ENCODE assay signal across 8 cellular contexts in genomic region chr12:72271401-72271740, GRCh38. TPM values are rescaled to one million over a fixed set of nuclear protein-coding genes. Genes with fewer than 3 reads are reported as not detected.
DNase-seq lines count a peak whose midpoint lies in the region; ATAC-seq, FAIRE-seq and TF ChIP-seq lines count a peak whose summit lies in the region.

No MANE protein-coding gene starts in this region.

- CTCF ChIA-PET in WTC11 (lab: Charles Lee) (interaction anchor here (0.6 to 3.1 kb wide), 10 partner anchors 10 to 312 kb away, joined by 3 to 10 read pairs (median 4); no protein-coding TSS in a partner anchor), T-cell (lab: Charles Lee) (no interaction called here)

- H3K27me3 Mint-ChIP-seq in WTC11 (ENCODE audit: low read depth) (peaks cover 57% of the 10 kb centered on the region), T-cell (peaks cover 36 to 41% of the 10 kb centered on the region in 2 donors)

- H3K4me1 Mint-ChIP-seq in WTC11 (peaks cover 44% of the 10 kb centered on the region), T-cell (peaks cover 0 to 5% (median 5%) of the 10 kb centered on the region in 3 donors)

- no peak for TF ChIP-seq POLR2A in gastrocnemius medialis (IDR thresholded peaks at IDR 0.05)

- H3K27me3 ChIP-seq in right cardiac atrium (ENCODE audit: control insufficient read depth, insufficient read depth) (no peaks in the 10 kb centered on the region), gastrocnemius medialis (peaks cover 46 to 59% (median 48%) of the 10 kb centered on the region in 3 donors)

- ATAC-seq in WTC11, result peak; percentile 69
- ATAC-seq in right cardiac atrium, result peak; percentile 59 to 62
- ATAC-seq in gastrocnemius medialis, result no peak
- ATAC-seq in T-cell (replicated peaks in 1 of 4), result no peak

- H3K36me3 ChIP-seq in gastrocnemius medialis, result no peaks in the 10 kb centered on the region

- no peaks in the 10 kb centered on the region for H3K36me3 Mint-ChIP-seq in WTC11
- H3K36me3 Mint-ChIP-seq in T-cell, result no peaks in the 10 kb centered on the region

- H3K4me1 ChIP-seq in right cardiac atrium (ENCODE audit: control insufficient read depth, insufficient read depth, low read length) (peaks cover 2% of the 10 kb centered on the region), gastrocnemius medialis (peaks cover 3 to 9% of the 10 kb centered on the region in 2 donors)

- H3K27ac ChIP-seq in right cardiac atrium (ENCODE audit: low read length), result peak overlapping the region; percentile 21
- H3K27ac ChIP-seq in gastrocnemius medialis, result no peak overlapping the region

- H3K27ac Mint-ChIP-seq in WTC11 (peak overlapping the region; percentile 82; the same call in 1 of the 2 replicates), T-cell (no peak overlapping the region)

- in situ Hi-C loops in gastrocnemius medialis (cut with MboI; ENCODE audit: low sequenced_read_pairs in 4 of 4), result no loop called here

- H3K4me3 ChIP-seq in right cardiac atrium (ENCODE audit: low read length) (peak overlapping the region; percentile 78), gastrocnemius medialis (peak overlapping the region; percentile 49 to 57 (median 54))

- TF ChIP-seq CTCF in WTC11 (IDR thresholded peaks at IDR 0.05) (no peak), gastrocnemius medialis (IDR thresholded peaks at IDR 0.05 in 4 of 5, conservative IDR thresholded peaks at IDR 0.05 in 1 of 5) (no peak)

- intact Hi-C loops in right cardiac atrium (cut with DNase I) (no loop called here), gastrocnemius medialis (cut with DNase I; ENCODE audit: low total_unique reads) (no loop called here)

- FAIRE-seq in RCC 7860 (lab: Jason Lieb, UNC), result no peak

- POLR2A ChIA-PET in WTC11 (lab: Charles Lee) (interaction anchor here (0.8 kb wide), 1 partner anchor 75 kb away, joined by 3 read pairs; no protein-coding TSS in a partner anchor), T-cell (lab: Charles Lee) (no interaction called here)

- peak; percentile 13 for DNase-seq in DMS79 treated with DMSO at 0.1 percent for 48 hours (lab: John Stamatoyannopoulos, UW)
- DNase-seq in DMS79 (lab: John Stamatoyannopoulos, UW), result no peak
- DNase-seq in WTC11 (ENCODE audit: low spot score), result peak; percentile 63
- peak; percentile 23 to 73 (median 59) for DNase-seq in right cardiac atrium
- no peak for DNase-seq in gastrocnemius medialis
- DNase-seq in T-cell, result no peak
- no peak for DNase-seq in RCC 7860 (ENCODE audit: low spot score)
- no peak for DNase-seq in KG1 (lab: John Stamatoyannopoulos, UW)

- H3K9me3 Mint-ChIP-seq in WTC11 (no peaks in the 10 kb centered on the region), T-cell (no peaks in the 10 kb centered on the region)

- peak overlapping the region; percentile 92 for H3K4me3 Mint-ChIP-seq in WTC11
- no peak overlapping the region for H3K4me3 Mint-ChIP-seq in T-cell

- 1% methylated on average over 15 of the region's 15 CpGs for WGBS in right cardiac atrium

- no peaks in the 10 kb centered on the region for H3K9me3 ChIP-seq in right cardiac atrium (ENCODE audit: control insufficient read depth, low read length)
- no peaks in the 10 kb centered on the region for H3K9me3 ChIP-seq in gastrocnemius medialis

TF ChIP-seq in WTC11, 78 proteins besides CTCF, POLR2A, EP300 and RAD21:
- TF ChIP-seq, protein P1, sequence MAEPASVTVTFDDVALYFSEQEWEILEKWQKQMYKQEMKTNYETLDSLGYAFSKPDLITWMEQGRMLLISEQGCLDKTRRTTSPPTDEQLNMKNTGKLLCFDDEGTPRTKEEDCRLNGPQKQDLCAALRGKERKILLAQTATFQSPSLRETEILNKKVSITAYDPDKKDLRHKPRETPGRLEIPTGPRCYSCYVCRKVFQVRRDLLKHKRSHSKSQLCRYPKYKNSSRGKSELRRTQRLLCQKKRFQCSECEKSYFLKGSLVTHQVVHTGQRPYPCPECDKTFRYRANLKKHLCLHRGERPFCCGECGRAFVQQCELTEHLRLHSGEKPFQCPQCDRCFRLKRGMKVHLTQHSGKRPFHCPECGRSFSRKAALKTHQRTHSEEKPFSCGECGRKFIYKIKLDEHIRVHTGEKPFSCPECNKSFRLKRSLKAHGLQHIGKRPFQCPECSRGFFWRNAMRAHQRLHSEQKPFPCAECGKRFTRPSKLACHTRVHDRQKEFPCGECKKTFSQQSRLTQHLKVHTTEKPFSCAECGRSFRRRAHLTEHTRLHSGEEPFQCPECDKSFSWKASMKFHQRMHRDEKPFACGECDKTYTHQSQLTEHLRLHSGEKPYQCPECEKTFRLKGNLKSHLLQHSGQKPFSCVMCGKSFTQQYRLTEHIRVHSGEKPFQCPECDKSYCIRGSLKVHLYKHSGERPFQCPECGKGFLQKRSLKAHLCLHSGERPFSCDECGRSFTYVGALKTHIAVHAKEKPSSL (CRISPR knock-in tag; conservative IDR thresholded peaks at IDR 0.05), result no peak
- TF ChIP-seq ZBTB21 (CRISPR knock-in tag; IDR thresholded peaks at IDR 0.05; ENCODE audit: borderline replicate concordance), result peak; percentile 9; the same call in 1 of the 2 replicates
- TF ChIP-seq USF1 (CRISPR knock-in tag; IDR thresholded peaks at IDR 0.05), result no peak

RNA-seq across cellular contexts. Expression of gene TRHDE, which starts 0.8 kb away (rescaled TPM):
- total RNA-seq in WTC11 (2021) (1.6 to 5.5 TPM (median 3.8 TPM) in 3 replicates), right cardiac atrium (1 to 10 TPM; 3.5 to 7.0 (median 4.2) TPM), gastrocnemius medialis (1 to 10 TPM in 2 of 4 donors, under 1 TPM in 2; 0.17 to 3.4 (median 0.88) TPM), T-cell (under 1 TPM in 1 of 5 donors, not detected in 4; 0.23 TPM)
- 0.57 TPM for polyA plus RNA-seq in right cardiac atrium

Comparison
In these comparisons a context has a peak if more than half of its experiments do, and no peak if none do; other contexts are left out.
1. DNase-seq: peak in DMS79 treated with DMSO at 0.1 percent for 48 hours (single experiment), WTC11 (single experiment) and right cardiac atrium (3 of 3); none in DMS79 (single experiment), gastrocnemius medialis (0 of 2), T-cell (0 of 34), RCC 7860 (single experiment) and KG1 (single experiment).
2. ATAC-seq: peak in WTC11 (single experiment) and right cardiac atrium (2 of 2); none in gastrocnemius medialis (0 of 2) and T-cell (0 of 4).